1 cellular context compared by ENCODE assay signal in the genomic region with DNA sequence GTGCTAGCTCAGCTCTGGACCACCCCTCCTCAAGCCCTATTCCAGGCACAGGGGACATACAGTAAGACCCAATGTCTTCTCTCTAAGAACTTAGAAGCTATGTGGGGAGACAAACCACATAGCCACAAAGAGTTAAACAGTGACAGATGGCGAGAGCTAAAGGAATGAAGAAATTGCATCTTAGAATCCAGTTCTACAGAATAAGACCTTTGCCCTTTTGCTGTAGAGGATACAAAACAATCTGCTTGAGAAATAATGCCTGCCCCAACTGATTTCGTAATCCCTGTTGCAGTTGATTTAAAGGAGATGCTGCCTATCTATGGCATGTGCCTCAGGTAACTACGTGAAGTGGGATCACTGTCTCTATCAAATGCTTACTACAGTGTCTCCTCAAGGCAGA.
A peak's percentile ranks its signal among the peaks of the same experiment; 100 is the strongest.
TF ChIP-seq lines count a peak whose summit lies in the region.

No MANE protein-coding gene starts in this region.

TF ChIP-seq in IMR-90, 13 proteins besides CTCF, POLR2A, EP300 and RAD21:
- TF ChIP-seq RFX5 (IDR thresholded peaks at IDR 0.05; ENCODE audit: low read depth, low read length) (no peak), CEBPB (IDR thresholded peaks at IDR 0.05; ENCODE audit: low read depth, low read length) (peak; percentile 86), NFE2L2 (IDR thresholded peaks at IDR 0.05; ENCODE audit: low read depth, low read length) (no peak), MAFK (IDR thresholded peaks at IDR 0.05; ENCODE audit: low read depth, low read length) (no peak), SMC3 (IDR thresholded peaks at IDR 0.05; ENCODE audit: low read depth, low read length) (no peak), USF2 (IDR thresholded peaks at IDR 0.05; ENCODE audit: low read depth, low read length) (no peak), MAZ (IDR thresholded peaks at IDR 0.05; ENCODE audit: borderline replicate concordance, low read depth, low read length) (no peak), BHLHE40 (IDR thresholded peaks at IDR 0.05; ENCODE audit: low read depth, low read length) (no peak)
